In genomic region chr12:122419094-122419493, GRCh38 we compare ENCODE assay signal across 1 cellular context.
TF ChIP-seq lines count a peak whose summit lies in the region.

No MANE protein-coding gene starts in this region.

TF ChIP-seq in HepG2, 621 proteins besides CTCF, POLR2A, EP300 and RAD21:
- TF ChIP-seq ZNF121 (CRISPR knock-in tag; IDR thresholded peaks at IDR 0.05) (peak; percentile 53; the same call in 1 of the 2 replicates), TFE3 (CRISPR knock-in tag; IDR thresholded peaks at IDR 0.05) (0 out of 2 replicates have a peak, but pooled peaks have one; percentile 20)
